ENCODE assay signal across 21 cellular contexts in genomic region chr5:14851999-14852526, GRCh38.
"Had no signal": no experiment of that assay in that cellular context is flagged by ENCODE, and none has a peak within 500 bp of the region (broad histone marks: within the 10 kb centered on the region; RNA-seq: fewer than 3 reads in every experiment).

No MANE protein-coding gene starts in this region.

- DNase-seq: activated B cell treated with CpG ODN at 0.5 μM for 24 hours; activated CD4-positive, alpha-beta T cell treated with anti-CD3 and anti-CD28 coated beads for 36 hours; activated CD4-positive, alpha-beta T cell treated with anti-CD3 and anti-CD28 coated beads, Interleukin-2, amount 50 U/mL, for 4 hours; activated CD8-positive, alpha-beta memory T cell treated with anti-CD3 and anti-CD28 coated beads for 24 hours; activated CD8-positive, alpha-beta memory T cell treated with anti-CD3 and anti-CD28 coated beads, Interleukin-2, amount 50 U/mL, for 4 hours; activated naive CD4-positive, alpha-beta T cell treated with anti-CD3 and anti-CD28 coated beads for 36 hours; activated naive CD8-positive, alpha-beta T cell treated with anti-CD3 and anti-CD28 coated beads, Interleukin-2, amount 50 U/mL, for 24 hours; activated T-cell treated with anti-CD3 and anti-CD28 coated beads, Interleukin-2, amount 50 U/mL, for 48 hours; heart right ventricle; islet precursor cell; left cardiac atrium; mesenchymal stem cell; retina; stimulated activated CD4-positive, alpha-beta T cell treated with anti-CD3 and anti-CD28 coated beads, Interleukin-12 subunit alpha, Interleukin-12 subunit beta, amount 100 ng/mL, for 4 hours; stimulated activated CD4-positive, alpha-beta T cell treated with anti-CD3 and anti-CD28 coated beads, Interleukin-4, amount 100 ng/mL, for 4 hours; stimulated activated naive CD8-positive, alpha-beta T cell treated with anti-CD3 and anti-CD28 coated beads, Interleukin-15, Interleukin-2, amounts not matched to agents 100 U/mL and 50 U/mL, for 24 hours; substantia nigra; T-helper 17 cell; tibial artery had no signal

- H3K9me3 Mint-ChIP-seq: activated B cell treated with CpG ODN at 0.5 μM for 24 hours; activated naive CD4-positive, alpha-beta T cell treated with anti-CD3 and anti-CD28 coated beads for 36 hours; activated naive CD8-positive, alpha-beta T cell treated with anti-CD3 and anti-CD28 coated beads, Interleukin-2, amount 50 U/mL, for 24 hours; naive B cell had no signal

- H3K27ac ChIP-seq: epithelial cell of prostate, heart right ventricle, tibial artery had no signal

- H3K4me3 Mint-ChIP-seq: activated B cell treated with CpG ODN at 0.5 μM for 24 hours; activated CD4-positive, alpha-beta T cell treated with anti-CD3 and anti-CD28 coated beads for 36 hours; activated naive CD4-positive, alpha-beta T cell treated with anti-CD3 and anti-CD28 coated beads for 36 hours; activated naive CD8-positive, alpha-beta T cell treated with anti-CD3 and anti-CD28 coated beads, Interleukin-2, amount 50 U/mL, for 24 hours; naive B cell had no signal

- H3K27me3 Mint-ChIP-seq: activated B cell treated with CpG ODN at 0.5 μM for 24 hours; activated CD4-positive, alpha-beta T cell treated with anti-CD3 and anti-CD28 coated beads for 36 hours; activated naive CD8-positive, alpha-beta T cell treated with anti-CD3 and anti-CD28 coated beads, Interleukin-2, amount 50 U/mL, for 24 hours; naive B cell; T-helper 17 cell had no signal

- H3K9me3 ChIP-seq: heart right ventricle, tibial artery had no signal

- H3K27me3 ChIP-seq: heart right ventricle, tibial artery had no signal

- H3K4me3 ChIP-seq: heart right ventricle, tibial artery had no signal

- H3K27ac Mint-ChIP-seq: activated B cell treated with CpG ODN at 0.5 μM for 24 hours; activated CD4-positive, alpha-beta T cell treated with anti-CD3 and anti-CD28 coated beads for 36 hours; activated naive CD4-positive, alpha-beta T cell treated with anti-CD3 and anti-CD28 coated beads for 36 hours; activated naive CD8-positive, alpha-beta T cell treated with anti-CD3 and anti-CD28 coated beads, Interleukin-2, amount 50 U/mL, for 24 hours; T-helper 17 cell had no signal

- ATAC-seq: activated CD4-positive, alpha-beta T cell treated with anti-CD3 and anti-CD28 coated beads for 36 hours; activated naive CD8-positive, alpha-beta T cell treated with anti-CD3 and anti-CD28 coated beads, Interleukin-2, amount 50 U/mL, for 24 hours; left cardiac atrium; stimulated activated naive CD8-positive, alpha-beta T cell treated with anti-CD3 and anti-CD28 coated beads, Interleukin-15, Interleukin-2, amounts not matched to agents 100 U/mL and 50 U/mL, for 24 hours; T-helper 17 cell had no signal
